In genomic region chr12:12713932-12714275, GRCh38 we compare ENCODE assay signal across 8 cellular contexts. TPM values are rescaled to one million over a fixed set of nuclear protein-coding genes. Genes with fewer than 3 reads are reported as not detected.
DNase-seq lines count a peak whose midpoint lies in the region; ATAC-seq and TF ChIP-seq lines count a peak whose summit lies in the region.

No MANE protein-coding gene starts in this region.

- no peaks in the 10 kb centered on the region for H3K9me3 ChIP-seq in SU-DHL-6 (ENCODE audit: insufficient read depth, low read length)
- no peaks in the 10 kb centered on the region for H3K9me3 ChIP-seq in skeletal muscle satellite cell (replicated peaks; ENCODE audit: low read length)

- DNase-seq in fibroblast of villous mesenchyme (ENCODE audit: low read depth) (no peak), GM13976 (ENCODE audit: low spot score) (no peak), putamen (ENCODE audit: low spot score) (no peak)

- H3K4me3 ChIP-seq in GM08714 (ENCODE audit: low read length) (peak overlapping the region; percentile 75; the same call in 1 of the 2 replicates), SU-DHL-6 (ENCODE audit: insufficient read depth, low read length, poor library complexity, severe bottlenecking) (no peak overlapping the region), fibroblast of villous mesenchyme (ENCODE audit: low read depth, low read length) (peak overlapping the region; percentile 42), skeletal muscle satellite cell (ENCODE audit: low read length) (no peak overlapping the region)

- H3K79me2 ChIP-seq in SU-DHL-6 (ENCODE audit: insufficient read depth, low read length) = peaks cover 11% of the 10 kb centered on the region; the same call in 1 of the 2 replicates

- H3K4me2 ChIP-seq in SU-DHL-6 (ENCODE audit: low read depth, low read length, poor library complexity, severe bottlenecking) (peak overlapping the region; percentile 89), skeletal muscle satellite cell (ENCODE audit: low read length) (peak overlapping the region; percentile 68)

- H3K27me3 ChIP-seq in SU-DHL-6 (ENCODE audit: low read length) (no peaks in the 10 kb centered on the region), skeletal muscle satellite cell (ENCODE audit: control insufficient read depth, insufficient read depth, low read length) (no peaks in the 10 kb centered on the region)

- H3K36me3 ChIP-seq in SU-DHL-6 (ENCODE audit: low read length) (0 out of 2 replicates have a peak, but pooled peaks cover 1% of the 10 kb centered on the region), skeletal muscle satellite cell (ENCODE audit: insufficient read depth, low read length) (peaks cover 11% of the 10 kb centered on the region)

- in situ Hi-C loops in GM13976 (cut with MboI; ENCODE audit: low sequenced_read_pairs, unreplicated experiment) = loop anchor here (25.0 kb wide), 1 partner anchor 1127 kb away; no protein-coding TSS in a partner anchor

- peaks cover 11% of the 10 kb centered on the region for H3F3A ChIP-seq in SU-DHL-6 (ENCODE audit: insufficient read depth)

- no peak overlapping the region for H3K27ac ChIP-seq in SU-DHL-6 (ENCODE audit: low read depth, low read length)

- H4K20me1 ChIP-seq in SU-DHL-6 (ENCODE audit: low read depth, low read length) = peaks cover 4% of the 10 kb centered on the region; the same call in 1 of the 2 replicates

- no peak for TF ChIP-seq CTCF in SU-DHL-6 (IDR thresholded peaks at IDR 0.05; ENCODE audit: insufficient read depth, low read length, poor library complexity, severe bottlenecking)
- TF ChIP-seq CTCF in fibroblast of villous mesenchyme (IDR thresholded peaks at IDR 0.05; ENCODE audit: insufficient read depth, low read depth, low read length) = no peak
- TF ChIP-seq CTCF in GM13976 (IDR thresholded peaks at IDR 0.05; ENCODE audit: borderline replicate concordance, control extremely low read depth, extremely low read depth, insufficient read depth, missing control alignments) = no peak

- peaks cover 28% of the 10 kb centered on the region for H3K4me1 ChIP-seq in skeletal muscle satellite cell (ENCODE audit: control insufficient read depth, insufficient read depth, low read length)

- H3K9me2 ChIP-seq in SU-DHL-6 (replicated peaks; ENCODE audit: insufficient read depth, low read length) = no peaks in the 10 kb centered on the region

- ATAC-seq in HG03342 (IDR thresholded peaks at IDR 0.05; ENCODE audit: unreplicated experiment) (no peak), HG02763 (IDR thresholded peaks at IDR 0.05; ENCODE audit: unreplicated experiment) (no peak)

- H3K9ac ChIP-seq in SU-DHL-6 (ENCODE audit: low read length) = no peak overlapping the region
- H3K9ac ChIP-seq in skeletal muscle satellite cell (ENCODE audit: low read depth, low read length) = no peak overlapping the region

- no peak overlapping the region for H2AFZ ChIP-seq in SU-DHL-6 (ENCODE audit: low read depth, low read length, severe bottlenecking)

RNA-seq across cellular contexts. Expression of gene CDKN1B, which starts 3.3 kb away (rescaled TPM):
- total RNA-seq in fibroblast of villous mesenchyme = 53.1 and 56.6 TPM in 2 replicates
- total RNA-seq in skeletal muscle satellite cell (2012; rRNA removed) = 13.9 and 17.5 TPM in 2 replicates

RNA-seq across cellular contexts. Expression of gene GPR19, which starts 17.9 kb away (rescaled TPM):
- total RNA-seq in fibroblast of villous mesenchyme = under 0.01 and 0.32 TPM in 2 replicates
- total RNA-seq in skeletal muscle satellite cell (2012; rRNA removed) = 0.22 and 0.25 TPM in 2 replicates

Comparison
In these comparisons a context has a peak if more than half of its experiments do, and no peak if none do; other contexts are left out.
1. H3K4me3 ChIP-seq: peak in GM08714 (single experiment) and fibroblast of villous mesenchyme (single experiment); none in SU-DHL-6 (single experiment) and skeletal muscle satellite cell (single experiment).